ENCODE assay signal across 16 cellular contexts in genomic region chr1:76267631-76268030, GRCh38.
DNase-seq lines count a peak whose midpoint lies in the region; ATAC-seq and TF ChIP-seq lines count a peak whose summit lies in the region.
"Had no signal": no experiment of that assay in that cellular context is flagged by ENCODE, and none has a peak within 500 bp of the region (broad histone marks: within the 10 kb centered on the region; RNA-seq: fewer than 3 reads in every experiment).

No MANE protein-coding gene starts in this region.

- no peak overlapping the region for H3K4me3 ChIP-seq in sigmoid colon
- H3K4me3 ChIP-seq: skin epidermis, uterus had no signal

- no peaks in the 10 kb centered on the region for H3K27me3 Mint-ChIP-seq in activated naive CD4-positive, alpha-beta T cell treated with anti-CD3 and anti-CD28 coated beads, Interleukin-2, amount 10 ng/mL, durations not matched to agents 7 days and 5 days
- no peaks in the 10 kb centered on the region for H3K27me3 Mint-ChIP-seq in effector memory CD8-positive, alpha-beta T cell

- no peak for TF ChIP-seq CTCF in sigmoid colon (IDR thresholded peaks at IDR 0.05)

- H3K27ac Mint-ChIP-seq in activated naive CD4-positive, alpha-beta T cell treated with anti-CD3 and anti-CD28 coated beads, Interleukin-2, amount 10 ng/mL, durations not matched to agents 7 days and 5 days, result peak overlapping the region; percentile 93
- peak overlapping the region in 1 of 2 donors; percentile 36 for H3K27ac Mint-ChIP-seq in effector memory CD8-positive, alpha-beta T cell

- TF ChIP-seq EP300 in sigmoid colon (IDR thresholded peaks at IDR 0.05), result no peak

- TF ChIP-seq POLR2A in sigmoid colon (IDR thresholded peaks at IDR 0.05), result no peak

- H3K27me3 ChIP-seq in sigmoid colon, result no peaks in the 10 kb centered on the region
- H3K27me3 ChIP-seq: uterus had no signal

- H3K4me3 Mint-ChIP-seq in activated naive CD4-positive, alpha-beta T cell treated with anti-CD3 and anti-CD28 coated beads, Interleukin-2, amount 10 ng/mL, durations not matched to agents 7 days and 5 days, result peak overlapping the region; percentile 47
- H3K4me3 Mint-ChIP-seq in effector memory CD8-positive, alpha-beta T cell, result peak overlapping the region in 1 of 2 donors; percentile 56

- H3K27ac ChIP-seq in sigmoid colon, result no peak overlapping the region
- H3K27ac ChIP-seq: uterus had no signal

- H3K36me3 ChIP-seq in sigmoid colon, result no peaks in the 10 kb centered on the region
- H3K36me3 ChIP-seq: uterus had no signal

- intact Hi-C loops in sigmoid colon (cut with DNase I), result no loop called here

- H3K9me3 Mint-ChIP-seq in activated naive CD4-positive, alpha-beta T cell treated with anti-CD3 and anti-CD28 coated beads, Interleukin-2, amount 10 ng/mL, durations not matched to agents 7 days and 5 days, result peaks cover 2% of the 10 kb centered on the region
- H3K9me3 Mint-ChIP-seq in effector memory CD8-positive, alpha-beta T cell, result peaks cover 0 to 2% of the 10 kb centered on the region in 2 donors

- peaks cover 67% of the 10 kb centered on the region for H3K4me1 Mint-ChIP-seq in activated naive CD4-positive, alpha-beta T cell treated with anti-CD3 and anti-CD28 coated beads, Interleukin-2, amount 10 ng/mL, durations not matched to agents 7 days and 5 days
- H3K4me1 Mint-ChIP-seq in effector memory CD8-positive, alpha-beta T cell (ENCODE audit: low read depth in 2 of 2), result peaks cover 5 to 22% of the 10 kb centered on the region in 2 donors

- H3K4me1 ChIP-seq in sigmoid colon, result no peaks in the 10 kb centered on the region
- H3K4me1 ChIP-seq: uterus had no signal

- peaks cover 5% of the 10 kb centered on the region for H3K36me3 Mint-ChIP-seq in activated naive CD4-positive, alpha-beta T cell treated with anti-CD3 and anti-CD28 coated beads, Interleukin-2, amount 10 ng/mL, durations not matched to agents 7 days and 5 days
- H3K36me3 Mint-ChIP-seq in effector memory CD8-positive, alpha-beta T cell (ENCODE audit: insufficient read depth), result no peaks in the 10 kb centered on the region

- CTCF ChIA-PET in activated naive CD4-positive, alpha-beta T cell treated with anti-CD3 and anti-CD28 coated beads, Interleukin-2, amount 10 ng/mL, durations not matched to agents 7 days and 5 days (lab: Charles Lee), result interaction anchor here (1.0 to 1.7 kb wide), 4 partner anchors 10 to 114 kb away, joined by 3 to 5 read pairs (median 4); no protein-coding TSS in a partner anchor

- DNase-seq in activated naive CD4-positive, alpha-beta T cell treated with anti-CD3 and anti-CD28 coated beads, Interleukin-2, amount 10 ng/mL, durations not matched to agents 7 days and 5 days, result no peak
- DNase-seq in activated naive CD4-positive, alpha-beta T cell (lab: John Stamatoyannopoulos, UW), result no peak
- DNase-seq in RPMI7951 (ENCODE audit: low read depth), result peak; percentile 13
- no peak for DNase-seq in effector memory CD8-positive, alpha-beta T cell
- no peak for DNase-seq in sigmoid colon
- DNase-seq in NCI-H2171 treated with DMSO at 0.1 percent for 48 hours (lab: John Stamatoyannopoulos, UW), result no peak
- no peak for DNase-seq in Ammon's horn (ENCODE audit: low spot score)
- DNase-seq: caudate nucleus; effector memory CD4-positive, alpha-beta T cell; hypothalamus; uterus had no signal

- ATAC-seq in effector memory CD8-positive, alpha-beta T cell (replicated peaks), result peak; percentile 78
- ATAC-seq in GM19023 (IDR thresholded peaks at IDR 0.05; ENCODE audit: unreplicated experiment), result no peak
- ATAC-seq: HCT116, HepG2, Right ventricle myocardium inferior had no signal

- 65 to 85% methylated on average over 2 of the region's 2 CpGs for WGBS in sigmoid colon, 2 donors

- H3K9me3 ChIP-seq in sigmoid colon, result no peaks in the 10 kb centered on the region
- H3K9me3 ChIP-seq: uterus had no signal
